15 cellular contexts compared by ENCODE assay signal in the genomic region with DNA sequence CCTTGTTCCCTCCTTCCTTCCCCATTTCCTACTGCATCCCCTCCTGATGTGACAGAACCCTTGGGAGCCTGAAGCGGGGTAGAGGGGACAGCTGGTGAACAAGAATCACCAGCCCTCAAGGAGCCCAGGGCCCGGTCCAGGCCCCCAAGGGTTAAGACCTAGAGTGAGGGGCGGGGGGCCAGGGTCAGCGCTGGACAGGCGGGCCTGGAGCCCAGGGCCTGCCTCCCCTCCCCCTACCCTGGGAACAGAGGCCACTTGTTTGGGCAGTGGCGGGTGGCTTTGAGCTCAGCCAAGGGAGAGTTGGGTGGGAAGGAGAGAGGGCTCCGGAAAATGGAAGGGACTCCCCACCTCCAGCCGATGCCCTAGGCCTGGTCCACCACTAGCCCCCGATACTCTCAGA. TPM values are rescaled to one million over a fixed set of nuclear protein-coding genes. Genes with fewer than 3 reads are reported as not detected.
DNase-seq lines count a peak whose midpoint lies in the region; ATAC-seq, FAIRE-seq and TF ChIP-seq lines count a peak whose summit lies in the region.
"Had no signal": no experiment of that assay in that cellular context is flagged by ENCODE, and none has a peak within 500 bp of the region (broad histone marks: within the 10 kb centered on the region; RNA-seq: fewer than 3 reads in every experiment).

No MANE protein-coding gene starts in this region.

- no peak for FAIRE-seq in frontal cortex (lab: Jason Lieb, UNC)
- FAIRE-seq: HTR-8/SVneo, pancreas, TTC549 had no signal

- TF ChIP-seq CTCF in neural crest cell (conservative IDR thresholded peaks at IDR 0.05) (no peak), GM13976 (IDR thresholded peaks at IDR 0.05; ENCODE audit: borderline replicate concordance, control extremely low read depth, extremely low read depth, insufficient read depth, missing control alignments) (no peak)

- peaks cover 50% of the 10 kb centered on the region for H3K4me1 Mint-ChIP-seq in stimulated activated naive CD8-positive, alpha-beta T cell treated with anti-CD3 and anti-CD28 coated beads, Interleukin-15, amount 100 ng/mL, for 72 hours
- peaks cover 42% of the 10 kb centered on the region for H3K4me1 Mint-ChIP-seq in neural crest cell

- DNase-seq in stimulated activated naive CD8-positive, alpha-beta T cell treated with anti-CD3 and anti-CD28 coated beads, Interleukin-15, amount 100 ng/mL, for 72 hours, result no peak
- no peak for DNase-seq in stimulated activated naive CD8-positive, alpha-beta T cell treated with anti-CD3 and anti-CD28 coated beads, Interleukin-15, Interleukin-2, amounts not matched to agents 100 U/mL and 50 U/mL, for 24 hours
- DNase-seq in frontal cortex (ENCODE audit: low spot score in 2 of 2) (peak; percentile 59 to 75), neural crest cell (ENCODE audit: low read depth, low spot score) (peak; percentile 61), A172 (ENCODE audit: low spot score) (no peak), GM13976 (ENCODE audit: low spot score) (no peak)
- DNase-seq: MM.1S, NCI-H187 treated with DMSO at 0.1 percent for 48 hours, NCI-H526, OCI-M1 had no signal

- ATAC-seq in stimulated activated naive CD8-positive, alpha-beta T cell treated with anti-CD3 and anti-CD28 coated beads, Interleukin-15, amount 100 ng/mL, for 72 hours, result no peak
- ATAC-seq in stimulated activated naive CD8-positive, alpha-beta T cell treated with anti-CD3 and anti-CD28 coated beads, Interleukin-15, Interleukin-2, amounts not matched to agents 100 U/mL and 50 U/mL, for 24 hours, result no peak
- ATAC-seq in HG03439 (IDR thresholded peaks at IDR 0.05; ENCODE audit: unreplicated experiment) (no peak), GM19328 (IDR thresholded peaks at IDR 0.05; ENCODE audit: unreplicated experiment) (no peak)
- ATAC-seq: pancreas had no signal

- H3K9me3 Mint-ChIP-seq in stimulated activated naive CD8-positive, alpha-beta T cell treated with anti-CD3 and anti-CD28 coated beads, Interleukin-15, amount 100 ng/mL, for 72 hours, result no peaks in the 10 kb centered on the region
- no peaks in the 10 kb centered on the region for H3K9me3 Mint-ChIP-seq in neural crest cell

- in situ Hi-C loops in GM13976 (cut with MboI; ENCODE audit: low sequenced_read_pairs, unreplicated experiment), result no loop called here

- H3K27ac Mint-ChIP-seq in stimulated activated naive CD8-positive, alpha-beta T cell treated with anti-CD3 and anti-CD28 coated beads, Interleukin-15, amount 100 ng/mL, for 72 hours, result peak overlapping the region; percentile 5 to 21
- peak overlapping the region; percentile 47 for H3K27ac Mint-ChIP-seq in neural crest cell (ENCODE audit: unreplicated experiment)

- no peaks in the 10 kb centered on the region for H3K27me3 Mint-ChIP-seq in stimulated activated naive CD8-positive, alpha-beta T cell treated with anti-CD3 and anti-CD28 coated beads, Interleukin-15, amount 100 ng/mL, for 72 hours
- H3K27me3 Mint-ChIP-seq in neural crest cell (ENCODE audit: low read depth), result no peaks in the 10 kb centered on the region

- no peak overlapping the region for H3K4me3 Mint-ChIP-seq in stimulated activated naive CD8-positive, alpha-beta T cell treated with anti-CD3 and anti-CD28 coated beads, Interleukin-15, amount 100 ng/mL, for 72 hours
- peak overlapping the region; percentile 86 for H3K4me3 Mint-ChIP-seq in neural crest cell

- no peaks in the 10 kb centered on the region for H3K36me3 Mint-ChIP-seq in neural crest cell (ENCODE audit: low read depth)

RNA-seq across cellular contexts. Expression of a gene that starts 2.1 kb away (rescaled TPM):
- total RNA-seq in frontal cortex (20.0 TPM), neural crest cell (79.0 and 80.7 TPM in 2 replicates)
- 54.4 and 61.7 TPM in 2 replicates for total RNA-seq in A172 (2014; rRNA removed; shearing (Covaris generic))

RNA-seq across cellular contexts. Expression of a gene that starts 43.8 kb away (rescaled TPM):
- total RNA-seq in frontal cortex (37.9 TPM), neural crest cell (12.6 and 13.5 TPM in 2 replicates)
- total RNA-seq in A172 (2014; rRNA removed; shearing (Covaris generic)), result 56.8 and 60.2 TPM in 2 replicates

Comparison
In these comparisons a context has a peak if more than half of its experiments do, and no peak if none do; other contexts are left out.
1. DNase-seq: peak in frontal cortex (2 of 2) and neural crest cell (single experiment); none in stimulated activated naive CD8-positive, alpha-beta T cell treated with anti-CD3 and anti-CD28 coated beads, Interleukin-15, amount 100 ng/mL, for 72 hours (0 of 2), stimulated activated naive CD8-positive, alpha-beta T cell treated with anti-CD3 and anti-CD28 coated beads, Interleukin-15, Interleukin-2, amounts not matched to agents 100 U/mL and 50 U/mL, for 24 hours (single experiment), A172 (single experiment) and GM13976 (single experiment).